Comparison of ENCODE assay signal across 1 cellular context in genomic region chr1:26035959-26036755, GRCh38.
A peak's percentile ranks its signal among the peaks of the same experiment; 100 is the strongest.
TF ChIP-seq lines count a peak whose summit lies in the region.

No MANE protein-coding gene starts in this region.

TF ChIP-seq in HEK293, 187 proteins besides CTCF, POLR2A, EP300 and RAD21 (continued from another document):
- TF ChIP-seq BCL11B (tag by site-specific recombination; IDR thresholded peaks at IDR 0.05; ENCODE audit: low read depth) (0 out of 2 replicates have a peak, but pooled peaks have one; percentile 26), PRDM10 (tag by site-specific recombination; IDR thresholded peaks at IDR 0.05) (peak; percentile 68), ZNF324 (tag by site-specific recombination; IDR thresholded peaks at IDR 0.05) (0 out of 2 replicates have a peak, but pooled peaks have one; percentile 4), ZNF791 (tag by site-specific recombination; IDR thresholded peaks at IDR 0.05) (no peak), PRDM1 (tag by site-specific recombination; IDR thresholded peaks at IDR 0.05) (no peak; the same call in 1 of the 2 replicates), ZBTB8A (tag by site-specific recombination; IDR thresholded peaks at IDR 0.05) (no peak; the same call in 1 of the 2 replicates), ZSCAN30 (tag by site-specific recombination; IDR thresholded peaks at IDR 0.05) (peak; percentile 72; the same call in 1 of the 2 replicates), ZFHX2 (tag by site-specific recombination; conservative IDR thresholded peaks at IDR 0.05) (peak; percentile 41), ZFP37 (tag by site-specific recombination; IDR thresholded peaks at IDR 0.05) (0 out of 2 replicates have a peak, but pooled peaks have one; percentile 1), EGR2 (tag by site-specific recombination; IDR thresholded peaks at IDR 0.05; ENCODE audit: low read depth) (peak; percentile 29; the same call in 1 of the 2 replicates), ZFP69B (tag by site-specific recombination; IDR thresholded peaks at IDR 0.05) (peak; percentile 1), SCRT2 (tag by site-specific recombination; IDR thresholded peaks at IDR 0.05) (peak; percentile 74), ZNF2 (tag by site-specific recombination; IDR thresholded peaks at IDR 0.05) (peak; percentile 63)
- TF ChIP-seq, protein P1, sequence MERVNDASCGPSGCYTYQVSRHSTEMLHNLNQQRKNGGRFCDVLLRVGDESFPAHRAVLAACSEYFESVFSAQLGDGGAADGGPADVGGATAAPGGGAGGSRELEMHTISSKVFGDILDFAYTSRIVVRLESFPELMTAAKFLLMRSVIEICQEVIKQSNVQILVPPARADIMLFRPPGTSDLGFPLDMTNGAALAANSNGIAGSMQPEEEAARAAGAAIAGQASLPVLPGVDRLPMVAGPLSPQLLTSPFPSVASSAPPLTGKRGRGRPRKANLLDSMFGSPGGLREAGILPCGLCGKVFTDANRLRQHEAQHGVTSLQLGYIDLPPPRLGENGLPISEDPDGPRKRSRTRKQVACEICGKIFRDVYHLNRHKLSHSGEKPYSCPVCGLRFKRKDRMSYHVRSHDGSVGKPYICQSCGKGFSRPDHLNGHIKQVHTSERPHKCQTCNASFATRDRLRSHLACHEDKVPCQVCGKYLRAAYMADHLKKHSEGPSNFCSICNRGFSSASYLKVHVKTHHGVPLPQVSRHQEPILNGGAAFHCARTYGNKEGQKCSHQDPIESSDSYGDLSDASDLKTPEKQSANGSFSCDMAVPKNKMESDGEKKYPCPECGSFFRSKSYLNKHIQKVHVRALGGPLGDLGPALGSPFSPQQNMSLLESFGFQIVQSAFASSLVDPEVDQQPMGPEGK (tag by site-specific recombination; IDR thresholded peaks at IDR 0.05), result peak; percentile 69
